Comparison of ENCODE assay signal across 15 cellular contexts in genomic region chr14:96895658-96896271, GRCh38.
A peak's percentile ranks its signal among the peaks of the same experiment; 100 is the strongest.
DNase-seq lines count a peak whose midpoint lies in the region; ATAC-seq and TF ChIP-seq lines count a peak whose summit lies in the region.
"Had no signal": no experiment of that assay in that cellular context is flagged by ENCODE, and none has a peak within 500 bp of the region (broad histone marks: within the 10 kb centered on the region; RNA-seq: fewer than 3 reads in every experiment).

No MANE protein-coding gene starts in this region.

- TF ChIP-seq CTCF in GM10266 (IDR thresholded peaks at IDR 0.05; ENCODE audit: control insufficient read depth, insufficient read depth, low read depth, missing control alignments), result peak; percentile 40

- intact Hi-C loops in Right ventricle myocardium inferior (cut with DNase I), result no loop called here

- ATAC-seq in GM19395 (IDR thresholded peaks at IDR 0.05; ENCODE audit: unreplicated experiment) (peak; percentile 86), HG02623 (IDR thresholded peaks at IDR 0.05; ENCODE audit: unreplicated experiment) (peak; percentile 66), HG03354 (IDR thresholded peaks at IDR 0.05; ENCODE audit: poor library complexity, severe bottlenecking, unreplicated experiment) (peak; percentile 67), Right ventricle myocardium inferior (no peak)
- ATAC-seq: PC-3, right cardiac atrium, T-helper 17 cell had no signal

- H3K27ac ChIP-seq in substantia nigra (ENCODE audit: low read depth, low read length, poor library complexity, severe bottlenecking), result no peak overlapping the region
- H3K27ac ChIP-seq: suprapubic skin had no signal

- DNase-seq in GM10266 (ENCODE audit: extremely low spot score) (peak; percentile 33), cerebellar cortex (ENCODE audit: low spot score) (no peak), NCI-H1694 treated with DMSO at 0.1 percent for 48 hours (lab: John Stamatoyannopoulos, UW) (no peak), Right ventricle myocardium inferior (ENCODE audit: missing footprints) (no peak), substantia nigra (lab: John Stamatoyannopoulos, UW) (no peak)
- DNase-seq: HFFc6, Kasumi-1, NCI-H2171, right cardiac atrium, T-helper 17 cell had no signal
